Comparison of ENCODE assay signal across 22 cellular contexts in genomic region chr3:140552403-140552802, GRCh38.
DNase-seq lines count a peak whose midpoint lies in the region; FAIRE-seq and TF ChIP-seq lines count a peak whose summit lies in the region.
"Had no signal": no experiment of that assay in that cellular context is flagged by ENCODE, and none has a peak within 500 bp of the region (broad histone marks: within the 10 kb centered on the region; RNA-seq: fewer than 3 reads in every experiment).

No MANE protein-coding gene starts in this region.

- dilution Hi-C loops in keratinocyte (cut with MboI; ENCODE audit: extremely low pct_ligation_motif_present, low sequenced_read_pairs): no loop called here

- DNase-seq in DMS 273 (lab: John Stamatoyannopoulos, UW; ENCODE audit: unreplicated experiment) (peak; percentile 21), DMS 273 treated with DMSO at 0.1 percent for 48 hours (lab: John Stamatoyannopoulos, UW) (no peak), M059J (ENCODE audit: low read depth) (peak; percentile 27), astrocyte (ENCODE audit: low read depth) (no peak), keratinocyte (ENCODE audit: low read depth, low spot score) (no peak), dedifferentiated amniotic fluid mesenchymal stem cell (ENCODE audit: extremely low spot score) (no peak), T-helper 1 cell (no peak), HK-2 (ENCODE audit: unreplicated experiment) (no peak)
- DNase-seq: GF-D8, head of caudate nucleus, NCI-H1417 treated with DMSO at 0.1 percent for 48 hours, nephron progenitor cell, SHP77 had no signal

- H3K27ac Mint-ChIP-seq in astrocyte (ENCODE audit: unreplicated experiment): peak overlapping the region; percentile 53
- H3K27ac Mint-ChIP-seq: activated CD4-positive, alpha-beta T cell treated with anti-CD3 and anti-CD28 coated beads for 36 hours; activated T-helper 2 cell treated with anti-CD3 and anti-CD28 coated beads, Interferon-gamma antibody, Interleukin-2, Interleukin-4, amounts not matched to agents 10 μg/mL and 5 μg/mL and 100 μg/mL, durations not matched to agents 14 hours and 24 hours and 36 hours; memory B cell; nephron progenitor cell; T-helper 2 cell treated with Interferon-gamma antibody and Interleukin-4, amounts not matched to agents 5 μg/mL and 100 μg/mL, for 36 hours had no signal

- no peaks in the 10 kb centered on the region for H3K27me3 Mint-ChIP-seq in astrocyte (ENCODE audit: low read depth, unreplicated experiment)
- H3K27me3 Mint-ChIP-seq: activated CD4-positive, alpha-beta T cell treated with anti-CD3 and anti-CD28 coated beads for 36 hours had no signal

- H4K20me1 ChIP-seq in astrocyte (ENCODE audit: insufficient read depth, low read length) (no peaks in the 10 kb centered on the region), keratinocyte (ENCODE audit: control insufficient read depth, extremely low read depth, insufficient read depth, low read length) (no peaks in the 10 kb centered on the region)
- H4K20me1 ChIP-seq: BLaER1 treated with 17β-estradiol and CSF1 and Interleukin-3, amounts not matched to agents 10 nM and 100 nM had no signal

- no peak overlapping the region for H3K4me3 Mint-ChIP-seq in astrocyte (ENCODE audit: unreplicated experiment)
- H3K4me3 Mint-ChIP-seq: activated CD4-positive, alpha-beta T cell treated with anti-CD3 and anti-CD28 coated beads for 36 hours; memory B cell; nephron progenitor cell; T-helper 2 cell treated with Interferon-gamma antibody and Interleukin-4, amounts not matched to agents 5 μg/mL and 100 μg/mL, for 36 hours had no signal

- H3K36me3 Mint-ChIP-seq in astrocyte (ENCODE audit: low read depth, unreplicated experiment): peaks cover 27% of the 10 kb centered on the region
- H3K36me3 Mint-ChIP-seq: memory B cell had no signal

- H3K9me1 ChIP-seq in keratinocyte (ENCODE audit: control insufficient read depth, extremely low read depth, insufficient read depth, low read length): no peaks in the 10 kb centered on the region

- H3K36me3 ChIP-seq in astrocyte (ENCODE audit: insufficient read depth, low read length): no peaks in the 10 kb centered on the region
- no peaks in the 10 kb centered on the region for H3K36me3 ChIP-seq in keratinocyte (ENCODE audit: control insufficient read depth in 2 of 2, extremely low read depth in 1 of 2, insufficient read depth in 2 of 2, low read length in 2 of 2)
- H3K36me3 ChIP-seq: BLaER1 treated with 17β-estradiol and CSF1 and Interleukin-3, amounts not matched to agents 10 nM and 100 nM; esophagus muscularis mucosa; suprapubic skin had no signal

- H2AFZ ChIP-seq in astrocyte (ENCODE audit: low read depth, low read length) (no peak overlapping the region), keratinocyte (ENCODE audit: control insufficient read depth, low read length) (no peak overlapping the region)

- H3K4me2 ChIP-seq in astrocyte (ENCODE audit: low read length) (no peak overlapping the region), keratinocyte (ENCODE audit: control insufficient read depth, extremely low read depth, insufficient read depth, low read depth, low read length) (no peak overlapping the region)
- H3K4me2 ChIP-seq: BLaER1 treated with 17β-estradiol and CSF1 and Interleukin-3, amounts not matched to agents 10 nM and 100 nM had no signal

- H3K9ac ChIP-seq in astrocyte (ENCODE audit: low read length) (no peak overlapping the region), keratinocyte (ENCODE audit: control insufficient read depth, extremely low read depth, insufficient read depth, low read length) (no peak overlapping the region)
- H3K9ac ChIP-seq: BLaER1 treated with 17β-estradiol and CSF1 and Interleukin-3, amounts not matched to agents 10 nM and 100 nM had no signal

- FAIRE-seq in astrocyte (lab: Jason Lieb, UNC) (no peak), keratinocyte (lab: Jason Lieb, UNC) (peak; percentile 41)
- FAIRE-seq: GM12892 had no signal

- H3K27me3 ChIP-seq in astrocyte (ENCODE audit: insufficient read depth, low read length) (no peaks in the 10 kb centered on the region), keratinocyte (ENCODE audit: control insufficient read depth, extremely low read depth, insufficient read depth, low read length) (no peaks in the 10 kb centered on the region)
- H3K27me3 ChIP-seq: BLaER1 treated with 17β-estradiol and CSF1 and Interleukin-3, amounts not matched to agents 10 nM and 100 nM; esophagus muscularis mucosa; suprapubic skin had no signal

- no peak for TF ChIP-seq CTCF in astrocyte (IDR thresholded peaks at IDR 0.05; ENCODE audit: insufficient read depth, low read depth, low read length)
- peak in 2 of 3 experiments; percentile 52 to 53 for TF ChIP-seq CTCF in keratinocyte (optimal IDR thresholded peaks at IDR 0.05 in 1 of 3, IDR thresholded peaks at IDR 0.05 in 1 of 3, conservative IDR thresholded peaks at IDR 0.05 in 1 of 3; ENCODE audit: extremely low read depth in 1 of 3, insufficient read depth in 2 of 3, low read length in 3 of 3)

- H3K4me1 Mint-ChIP-seq in astrocyte (ENCODE audit: low read depth, unreplicated experiment): peaks cover 4% of the 10 kb centered on the region
- H3K4me1 Mint-ChIP-seq: activated CD4-positive, alpha-beta T cell treated with anti-CD3 and anti-CD28 coated beads for 36 hours; memory B cell; nephron progenitor cell had no signal

- H3K4me3 ChIP-seq in astrocyte (ENCODE audit: insufficient read depth, low read depth, low read length) (no peak overlapping the region), keratinocyte (ENCODE audit: control insufficient read depth in 2 of 3, extremely low read depth in 1 of 3, insufficient read depth in 2 of 3, low read depth in 1 of 3, low read length in 3 of 3) (no peak overlapping the region)
- H3K4me3 ChIP-seq: BLaER1 treated with 17β-estradiol and CSF1 and Interleukin-3, amounts not matched to agents 10 nM and 100 nM; esophagus muscularis mucosa; suprapubic skin had no signal

- H3K9me3 ChIP-seq in astrocyte (ENCODE audit: insufficient read depth, low read depth, low read length): no peaks in the 10 kb centered on the region
- no peaks in the 10 kb centered on the region for H3K9me3 ChIP-seq in keratinocyte (ENCODE audit: control insufficient read depth, low read depth, low read length)
- H3K9me3 ChIP-seq: BLaER1 treated with 17β-estradiol and CSF1 and Interleukin-3, amounts not matched to agents 10 nM and 100 nM; esophagus muscularis mucosa; suprapubic skin had no signal

- H3K27ac ChIP-seq in astrocyte (ENCODE audit: low read depth, low read length): no peak overlapping the region
- no peak overlapping the region for H3K27ac ChIP-seq in keratinocyte (ENCODE audit: control insufficient read depth, insufficient read depth, low read length)
- H3K27ac ChIP-seq: 22Rv1; BLaER1 treated with 17β-estradiol and CSF1 and Interleukin-3, amounts not matched to agents 10 nM and 100 nM; esophagus muscularis mucosa; suprapubic skin had no signal

- H3K79me2 ChIP-seq in astrocyte (ENCODE audit: insufficient read depth, low read length): no peaks in the 10 kb centered on the region
- no peaks in the 10 kb centered on the region for H3K79me2 ChIP-seq in keratinocyte (ENCODE audit: control insufficient read depth, insufficient read depth, low read length)

- peaks cover 2% of the 10 kb centered on the region for H3K9me3 Mint-ChIP-seq in astrocyte (ENCODE audit: unreplicated experiment)
- H3K9me3 Mint-ChIP-seq: activated T-helper 2 cell treated with anti-CD3 and anti-CD28 coated beads, Interferon-gamma antibody, Interleukin-2, Interleukin-4, amounts not matched to agents 10 μg/mL and 5 μg/mL and 100 μg/mL, durations not matched to agents 14 hours and 24 hours and 36 hours; memory B cell; nephron progenitor cell; T-helper 2 cell treated with Interferon-gamma antibody and Interleukin-4, amounts not matched to agents 5 μg/mL and 100 μg/mL, for 36 hours had no signal

- H3K4me1 ChIP-seq in astrocyte (ENCODE audit: insufficient read depth, low read length): no peaks in the 10 kb centered on the region
- H3K4me1 ChIP-seq in keratinocyte (ENCODE audit: control insufficient read depth, extremely low read depth, insufficient read depth, low read length): peaks cover 9% of the 10 kb centered on the region
- H3K4me1 ChIP-seq: BLaER1 treated with 17β-estradiol and CSF1 and Interleukin-3, amounts not matched to agents 10 nM and 100 nM; esophagus muscularis mucosa; suprapubic skin had no signal

Comparison
In these comparisons a context has a peak if more than half of its experiments do, and no peak if none do; other contexts are left out.
1. DNase-seq: peak in DMS 273 (single experiment) and M059J (single experiment); none in DMS 273 treated with DMSO at 0.1 percent for 48 hours (single experiment), astrocyte (single experiment), keratinocyte (single experiment), dedifferentiated amniotic fluid mesenchymal stem cell (single experiment), T-helper 1 cell (0 of 5) and HK-2 (single experiment).